In the genomic region with DNA sequence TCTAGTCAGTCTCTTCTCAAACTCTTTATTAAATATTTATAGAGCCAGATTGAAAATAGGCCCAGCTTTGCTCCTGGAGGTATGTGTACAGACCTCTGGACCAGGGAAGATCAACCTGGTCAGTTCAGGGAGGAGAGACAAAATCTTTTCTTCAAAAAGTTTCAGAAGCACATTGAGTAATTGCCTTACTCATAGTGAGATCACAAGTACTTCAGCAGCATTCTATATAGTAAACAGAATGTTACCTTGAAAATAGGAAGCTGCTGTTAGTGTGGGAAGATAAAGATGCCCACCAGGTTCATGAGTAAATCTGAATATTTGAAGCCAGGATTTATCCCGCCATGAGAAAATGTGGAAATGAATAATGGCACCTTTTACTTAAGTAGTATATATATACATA, we compare ENCODE assay signal across 20 cellular contexts.
DNase-seq lines count a peak whose midpoint lies in the region; ATAC-seq and TF ChIP-seq lines count a peak whose summit lies in the region.
"Had no signal": no experiment of that assay in that cellular context is flagged by ENCODE, and none has a peak within 500 bp of the region (broad histone marks: within the 10 kb centered on the region; RNA-seq: fewer than 3 reads in every experiment).

No MANE protein-coding gene starts in this region.

- no peak overlapping the region for H3K4me3 ChIP-seq in choroid plexus epithelial cell (ENCODE audit: low read depth, low read length)
- no peak overlapping the region for H3K4me3 ChIP-seq in SJCRH30
- H3K4me3 ChIP-seq: prostate gland, transverse colon had no signal

- ATAC-seq in stimulated activated effector memory CD8-positive, alpha-beta T cell treated with anti-CD3 and anti-CD28 coated beads, Interleukin-12 subunit alpha, Interleukin-12 subunit beta, amount 100 ng/mL, for 72 hours, result peak; percentile 49
- ATAC-seq: natural killer cell; stimulated activated memory B cell treated with anti-CD40 and anti-IgM and Interleukin-4, amounts not matched to agents 10 μg/mL and 1 μg/mL and 100 μg/mL, for 72 hours had no signal

- no peak overlapping the region for H3K27ac ChIP-seq in SJCRH30
- H3K27ac ChIP-seq: C4-2B, prostate gland, transverse colon had no signal

- H3K4me1 Mint-ChIP-seq in stimulated activated effector memory CD8-positive, alpha-beta T cell treated with anti-CD3 and anti-CD28 coated beads, Interleukin-12 subunit alpha, Interleukin-12 subunit beta, amount 100 ng/mL, for 72 hours, result peaks cover 23% of the 10 kb centered on the region
- H3K4me1 Mint-ChIP-seq: stimulated activated memory B cell treated with anti-CD40 and anti-IgM and Interleukin-4, amounts not matched to agents 10 μg/mL and 1 μg/mL and 100 μg/mL, for 72 hours had no signal

- no peak for TF ChIP-seq CTCF in choroid plexus epithelial cell (conservative IDR thresholded peaks at IDR 0.05; ENCODE audit: low read depth, low read length)

- H3K9me3 ChIP-seq in SJCRH30 (replicated peaks), result peaks cover 8% of the 10 kb centered on the region; the same call in 1 of the 2 replicates
- H3K9me3 ChIP-seq: prostate gland, transverse colon had no signal

- H3K36me3 Mint-ChIP-seq in stimulated activated effector memory CD8-positive, alpha-beta T cell treated with anti-CD3 and anti-CD28 coated beads, Interleukin-12 subunit alpha, Interleukin-12 subunit beta, amount 100 ng/mL, for 72 hours, result no peaks in the 10 kb centered on the region
- H3K36me3 Mint-ChIP-seq: natural killer cell; stimulated activated memory B cell treated with anti-CD40 and anti-IgM and Interleukin-4, amounts not matched to agents 10 μg/mL and 1 μg/mL and 100 μg/mL, for 72 hours had no signal

- H3K4me3 Mint-ChIP-seq in stimulated activated effector memory CD8-positive, alpha-beta T cell treated with anti-CD3 and anti-CD28 coated beads, Interleukin-12 subunit alpha, Interleukin-12 subunit beta, amount 100 ng/mL, for 72 hours, result no peak overlapping the region
- H3K4me3 Mint-ChIP-seq: natural killer cell; stimulated activated memory B cell treated with anti-CD40 and anti-IgM and Interleukin-4, amounts not matched to agents 10 μg/mL and 1 μg/mL and 100 μg/mL, for 72 hours had no signal

- H3K36me3 ChIP-seq in SJCRH30, result no peaks in the 10 kb centered on the region
- H3K36me3 ChIP-seq: prostate gland, transverse colon had no signal

- H3K27ac Mint-ChIP-seq in stimulated activated effector memory CD8-positive, alpha-beta T cell treated with anti-CD3 and anti-CD28 coated beads, Interleukin-12 subunit alpha, Interleukin-12 subunit beta, amount 100 ng/mL, for 72 hours, result no peak overlapping the region
- H3K27ac Mint-ChIP-seq: natural killer cell; stimulated activated memory B cell treated with anti-CD40 and anti-IgM and Interleukin-4, amounts not matched to agents 10 μg/mL and 1 μg/mL and 100 μg/mL, for 72 hours had no signal

- no peaks in the 10 kb centered on the region for H3K27me3 ChIP-seq in SJCRH30
- H3K27me3 ChIP-seq: transverse colon had no signal

- H3K9me3 Mint-ChIP-seq in stimulated activated effector memory CD8-positive, alpha-beta T cell treated with anti-CD3 and anti-CD28 coated beads, Interleukin-12 subunit alpha, Interleukin-12 subunit beta, amount 100 ng/mL, for 72 hours, result no peaks in the 10 kb centered on the region
- H3K9me3 Mint-ChIP-seq: natural killer cell; stimulated activated memory B cell treated with anti-CD40 and anti-IgM and Interleukin-4, amounts not matched to agents 10 μg/mL and 1 μg/mL and 100 μg/mL, for 72 hours had no signal

- peak; percentile 42 for DNase-seq in SIG-M5 treated with dmso at 0.1 percent for 504 hours (lab: John Stamatoyannopoulos, UW; ENCODE audit: unreplicated experiment)
- DNase-seq in SIG-M5 (lab: John Stamatoyannopoulos, UW), result no peak
- DNase-seq in MV-4-11 (lab: John Stamatoyannopoulos, UW), result peak; percentile 24
- peak; percentile 54 for DNase-seq in choroid plexus epithelial cell (ENCODE audit: low read depth)
- no peak for DNase-seq in stimulated activated effector memory CD8-positive, alpha-beta T cell treated with anti-CD3 and anti-CD28 coated beads, Interleukin-12 subunit alpha, Interleukin-12 subunit beta, amount 100 ng/mL, for 72 hours (ENCODE audit: low spot score in 2 of 2)
- DNase-seq in hypothalamus (lab: John Stamatoyannopoulos, UW), result no peak
- no peak for DNase-seq in SJCRH30
- DNase-seq in NCI-H2171 (lab: John Stamatoyannopoulos, UW), result no peak
- DNase-seq: activated gamma-delta T cell treated with Interleukin-2 at 50 U/mL for 16 hours, anterior cingulate cortex, DMS79 treated with DMSO at 0.1 percent for 48 hours, natural killer cell, NCI-H1092, NCI-H69, RPMI8226, T-helper 2 cell, transverse colon had no signal

- peaks cover 13% of the 10 kb centered on the region for H3K4me1 ChIP-seq in SJCRH30
- H3K4me1 ChIP-seq: prostate gland had no signal

Comparison
In these comparisons a context has a peak if more than half of its experiments do, and no peak if none do; other contexts are left out.
1. DNase-seq: peak in SIG-M5 treated with dmso at 0.1 percent for 504 hours (single experiment), MV-4-11 (single experiment) and choroid plexus epithelial cell (single experiment); none in SIG-M5 (single experiment), stimulated activated effector memory CD8-positive, alpha-beta T cell treated with anti-CD3 and anti-CD28 coated beads, Interleukin-12 subunit alpha, Interleukin-12 subunit beta, amount 100 ng/mL, for 72 hours (0 of 2), hypothalamus (0 of 51), SJCRH30 (0 of 2) and NCI-H2171 (single experiment).